Comparison of ENCODE assay signal across 2 cellular contexts in the genomic region with DNA sequence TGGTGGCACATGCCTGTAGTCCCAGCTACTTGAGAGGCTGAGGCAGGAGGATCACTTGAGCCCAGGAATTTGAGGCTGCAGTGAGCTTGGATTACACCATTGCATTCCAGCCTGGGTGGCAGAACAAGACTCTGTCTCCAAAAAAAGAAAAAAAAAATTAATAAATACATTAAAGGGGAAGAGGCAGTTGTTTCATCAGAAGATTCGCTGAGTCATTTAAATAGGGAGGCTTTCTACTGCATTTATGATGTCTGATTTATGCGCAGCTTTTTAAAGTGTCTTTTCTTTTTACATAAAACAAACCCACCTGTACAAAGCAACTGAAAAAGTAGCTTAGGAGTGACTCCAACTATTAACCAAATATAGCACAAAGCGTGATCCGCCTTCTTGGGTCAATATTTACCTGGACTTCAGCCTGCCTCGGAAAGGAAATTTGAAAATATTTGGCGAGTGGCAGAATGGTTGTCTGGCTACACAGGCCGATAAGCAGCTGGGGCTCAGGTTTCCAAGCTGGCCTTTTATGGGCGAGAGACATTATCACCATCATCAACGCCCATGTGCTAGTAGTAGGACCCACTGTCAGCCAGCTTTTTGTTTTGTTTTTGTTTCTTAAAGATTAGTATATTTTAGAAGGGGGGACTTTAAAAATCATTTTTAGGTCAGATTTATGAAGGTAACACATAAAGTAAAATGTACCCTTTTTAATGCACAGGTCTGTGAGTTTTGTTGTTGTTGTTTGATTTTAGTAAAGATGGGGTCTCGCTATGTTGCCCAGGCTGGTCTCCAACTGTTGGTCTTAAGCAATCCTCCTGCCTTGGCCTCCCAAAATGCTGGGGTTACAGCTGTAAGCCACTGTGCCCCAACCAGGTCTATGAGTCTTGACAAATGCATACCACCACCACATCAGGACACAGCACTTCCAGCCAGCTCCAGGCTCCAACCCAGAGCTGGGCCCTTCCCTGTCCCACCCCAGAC.
A peak's percentile ranks its signal among the peaks of the same experiment; 100 is the strongest.
TF ChIP-seq lines count a peak whose summit lies in the region.

No MANE protein-coding gene starts in this region.

TF ChIP-seq in HEK293, 187 proteins besides CTCF, POLR2A, EP300 and RAD21 (continued from another document):
- no peak for TF ChIP-seq ZNF513 (tag by site-specific recombination; IDR thresholded peaks at IDR 0.05)
- TF ChIP-seq HIC1 (tag by site-specific recombination; IDR thresholded peaks at IDR 0.05): no peak

TF ChIP-seq in K562, 482 proteins besides CTCF, POLR2A, EP300 and RAD21 (continued from another document and continues in another):
- TF ChIP-seq, protein P1, sequence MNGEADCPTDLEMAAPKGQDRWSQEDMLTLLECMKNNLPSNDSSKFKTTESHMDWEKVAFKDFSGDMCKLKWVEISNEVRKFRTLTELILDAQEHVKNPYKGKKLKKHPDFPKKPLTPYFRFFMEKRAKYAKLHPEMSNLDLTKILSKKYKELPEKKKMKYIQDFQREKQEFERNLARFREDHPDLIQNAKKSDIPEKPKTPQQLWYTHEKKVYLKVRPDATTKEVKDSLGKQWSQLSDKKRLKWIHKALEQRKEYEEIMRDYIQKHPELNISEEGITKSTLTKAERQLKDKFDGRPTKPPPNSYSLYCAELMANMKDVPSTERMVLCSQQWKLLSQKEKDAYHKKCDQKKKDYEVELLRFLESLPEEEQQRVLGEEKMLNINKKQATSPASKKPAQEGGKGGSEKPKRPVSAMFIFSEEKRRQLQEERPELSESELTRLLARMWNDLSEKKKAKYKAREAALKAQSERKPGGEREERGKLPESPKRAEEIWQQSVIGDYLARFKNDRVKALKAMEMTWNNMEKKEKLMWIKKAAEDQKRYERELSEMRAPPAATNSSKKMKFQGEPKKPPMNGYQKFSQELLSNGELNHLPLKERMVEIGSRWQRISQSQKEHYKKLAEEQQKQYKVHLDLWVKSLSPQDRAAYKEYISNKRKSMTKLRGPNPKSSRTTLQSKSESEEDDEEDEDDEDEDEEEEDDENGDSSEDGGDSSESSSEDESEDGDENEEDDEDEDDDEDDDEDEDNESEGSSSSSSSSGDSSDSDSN (IDR thresholded peaks at IDR 0.05; ENCODE audit: borderline replicate concordance in 1 of 2, low read depth in 2 of 2, low read length in 2 of 2): no peak
- TF ChIP-seq NFYB (IDR thresholded peaks at IDR 0.05; ENCODE audit: extremely low read depth, insufficient read length) (no peak), MXD1 (CRISPR knock-in tag; IDR thresholded peaks at IDR 0.05; ENCODE audit: borderline replicate concordance, poor library complexity, severe bottlenecking) (no peak), KDM5B (IDR thresholded peaks at IDR 0.05; ENCODE audit: insufficient replicate concordance, low read depth, low read length) (no peak), ZNF146 (CRISPR knock-in tag; IDR thresholded peaks at IDR 0.05; ENCODE audit: unreplicated experiment) (no peak), C11orf30 (IDR thresholded peaks at IDR 0.05; ENCODE audit: low read depth) (peak; percentile 93), CAMTA2 (CRISPR knock-in tag; conservative IDR thresholded peaks at IDR 0.05) (no peak), RBM34 (IDR thresholded peaks at IDR 0.05; ENCODE audit: borderline replicate concordance, insufficient read depth, low read length) (no peak), ZNF717 (CRISPR knock-in tag; IDR thresholded peaks at IDR 0.05) (no peak), TEAD2 (tag; IDR thresholded peaks at IDR 0.05) (no peak), NFIX (CRISPR knock-in tag; IDR thresholded peaks at IDR 0.05; ENCODE audit: low read depth) (no peak), YBX1 (IDR thresholded peaks at IDR 0.05) (no peak), KAT7 (CRISPR knock-in tag; IDR thresholded peaks at IDR 0.05; ENCODE audit: borderline replicate concordance) (no peak), TRIM24 (IDR thresholded peaks at IDR 0.05) (no peak), CHD1 (IDR thresholded peaks at IDR 0.05; ENCODE audit: low read length) (no peak), TGIF2 (CRISPR knock-in tag; IDR thresholded peaks at IDR 0.05) (no peak), SRF (CRISPR knock-in tag; IDR thresholded peaks at IDR 0.05) (peak in 1 of 2 experiments; percentile 93; a peak in 2 of 4 replicates), SIN3A (IDR thresholded peaks at IDR 0.05; ENCODE audit: borderline replicate concordance in 2 of 2, control insufficient read depth in 1 of 2, low read depth in 2 of 2, low read length in 2 of 2) (no peak), PBX2 (CRISPR knock-in tag; IDR thresholded peaks at IDR 0.05; ENCODE audit: low read depth) (no peak), PBX2 (tag; conservative IDR thresholded peaks at IDR 0.05; ENCODE audit: low read depth) (no peak), ZC3H4 (CRISPR knock-in tag; IDR thresholded peaks at IDR 0.05; ENCODE audit: borderline replicate concordance) (no peak), ZNF764 (CRISPR knock-in tag; IDR thresholded peaks at IDR 0.05; ENCODE audit: low read depth) (no peak), FOXJ3 (CRISPR knock-in tag; IDR thresholded peaks at IDR 0.05) (no peak), CBFB (CRISPR knock-in tag; IDR thresholded peaks at IDR 0.05) (no peak), BCOR (IDR thresholded peaks at IDR 0.05) (0 out of 2 replicates have a peak, but pooled peaks have one; percentile 25), RBM25 (IDR thresholded peaks at IDR 0.05; ENCODE audit: low read depth, low read length, severe bottlenecking) (no peak), ZNF3 (CRISPR knock-in tag; IDR thresholded peaks at IDR 0.05) (no peak), ESRRA (IDR thresholded peaks at IDR 0.05; ENCODE audit: borderline replicate concordance, low read depth) (no peak), FOXJ2 (tag; IDR thresholded peaks at IDR 0.05) (peak; percentile 87), ZBTB7A (IDR thresholded peaks at IDR 0.05; ENCODE audit: borderline replicate concordance, control insufficient read depth, low read depth, low read length) (no peak), TEAD4 (IDR thresholded peaks at IDR 0.05; ENCODE audit: low read length) (no peak), TEAD4 (CRISPR knock-in tag; IDR thresholded peaks at IDR 0.05; ENCODE audit: borderline replicate concordance) (no peak), BRF2 (IDR thresholded peaks at IDR 0.05; ENCODE audit: borderline replicate concordance, insufficient read depth, insufficient read length) (no peak), STAG1 (CRISPR knock-in tag; IDR thresholded peaks at IDR 0.05; ENCODE audit: borderline replicate concordance) (no peak), SMAD4 (CRISPR knock-in tag; conservative IDR thresholded peaks at IDR 0.05) (no peak), HMBOX1 (IDR thresholded peaks at IDR 0.05) (no peak), REST (CRISPR knock-in tag; IDR thresholded peaks at IDR 0.05; ENCODE audit: low read depth) (no peak)
- TF ChIP-seq, protein P2, sequence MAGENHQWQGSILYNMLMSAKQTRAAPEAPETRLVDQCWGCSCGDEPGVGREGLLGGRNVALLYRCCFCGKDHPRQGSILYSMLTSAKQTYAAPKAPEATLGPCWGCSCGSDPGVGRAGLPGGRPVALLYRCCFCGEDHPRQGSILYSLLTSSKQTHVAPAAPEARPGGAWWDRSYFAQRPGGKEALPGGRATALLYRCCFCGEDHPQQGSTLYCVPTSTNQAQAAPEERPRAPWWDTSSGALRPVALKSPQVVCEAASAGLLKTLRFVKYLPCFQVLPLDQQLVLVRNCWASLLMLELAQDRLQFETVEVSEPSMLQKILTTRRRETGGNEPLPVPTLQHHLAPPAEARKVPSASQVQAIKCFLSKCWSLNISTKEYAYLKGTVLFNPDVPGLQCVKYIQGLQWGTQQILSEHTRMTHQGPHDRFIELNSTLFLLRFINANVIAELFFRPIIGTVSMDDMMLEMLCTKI (IDR thresholded peaks at IDR 0.05; ENCODE audit: partially characterized antibody): no peak
- TF ChIP-seq, protein P3, sequence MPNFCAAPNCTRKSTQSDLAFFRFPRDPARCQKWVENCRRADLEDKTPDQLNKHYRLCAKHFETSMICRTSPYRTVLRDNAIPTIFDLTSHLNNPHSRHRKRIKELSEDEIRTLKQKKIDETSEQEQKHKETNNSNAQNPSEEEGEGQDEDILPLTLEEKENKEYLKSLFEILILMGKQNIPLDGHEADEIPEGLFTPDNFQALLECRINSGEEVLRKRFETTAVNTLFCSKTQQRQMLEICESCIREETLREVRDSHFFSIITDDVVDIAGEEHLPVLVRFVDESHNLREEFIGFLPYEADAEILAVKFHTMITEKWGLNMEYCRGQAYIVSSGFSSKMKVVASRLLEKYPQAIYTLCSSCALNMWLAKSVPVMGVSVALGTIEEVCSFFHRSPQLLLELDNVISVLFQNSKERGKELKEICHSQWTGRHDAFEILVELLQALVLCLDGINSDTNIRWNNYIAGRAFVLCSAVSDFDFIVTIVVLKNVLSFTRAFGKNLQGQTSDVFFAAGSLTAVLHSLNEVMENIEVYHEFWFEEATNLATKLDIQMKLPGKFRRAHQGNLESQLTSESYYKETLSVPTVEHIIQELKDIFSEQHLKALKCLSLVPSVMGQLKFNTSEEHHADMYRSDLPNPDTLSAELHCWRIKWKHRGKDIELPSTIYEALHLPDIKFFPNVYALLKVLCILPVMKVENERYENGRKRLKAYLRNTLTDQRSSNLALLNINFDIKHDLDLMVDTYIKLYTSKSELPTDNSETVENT (CRISPR knock-in tag; IDR thresholded peaks at IDR 0.05): no peak
